Comparison of ENCODE assay signal across 1 cellular context in the genomic region with DNA sequence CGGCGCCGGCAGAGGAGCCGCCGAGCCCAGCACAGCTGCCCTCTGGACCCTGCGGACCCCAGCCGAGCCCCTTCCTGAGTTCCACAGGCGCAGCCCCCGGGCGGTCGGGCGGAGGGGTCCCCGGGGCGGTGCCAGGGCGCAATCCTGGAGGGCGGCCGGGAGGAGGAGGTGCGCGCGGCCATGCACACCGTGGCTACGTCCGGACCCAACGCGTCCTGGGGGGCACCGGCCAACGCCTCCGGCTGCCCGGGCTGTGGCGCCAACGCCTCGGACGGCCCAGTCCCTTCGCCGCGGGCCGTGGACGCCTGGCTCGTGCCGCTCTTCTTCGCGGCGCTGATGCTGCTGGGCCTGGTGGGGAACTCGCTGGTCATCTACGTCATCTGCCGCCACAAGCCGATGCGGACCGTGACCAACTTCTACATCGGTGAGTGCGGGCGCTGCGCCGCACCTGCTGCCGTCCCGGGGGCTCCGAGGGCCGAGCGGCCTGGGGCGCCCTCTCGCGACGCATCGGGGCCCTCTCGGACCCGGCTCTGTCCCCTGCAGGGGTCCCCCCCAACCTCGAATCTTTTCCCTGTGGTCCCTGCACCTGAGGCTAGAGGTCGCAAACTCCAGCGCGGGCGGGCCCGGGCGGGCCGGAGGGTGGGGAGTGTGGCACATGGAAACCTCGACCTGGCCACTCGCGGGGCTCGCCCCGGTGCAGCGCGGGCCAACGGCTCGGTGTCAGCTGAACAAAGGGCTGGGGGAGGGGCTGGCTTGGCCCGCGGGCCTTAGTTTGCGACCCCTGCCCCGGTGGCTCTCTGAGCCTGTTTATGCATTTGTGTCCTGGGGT.
TF ChIP-seq lines count a peak whose summit lies in the region.

A gene (plus strand): TSS at position 11 of the 829 bp plus-strand sequence. CDS start 170 bp downstream, at position 181.

TF ChIP-seq in GM23338, 12 proteins besides CTCF, POLR2A, EP300 and RAD21 (continued from another document):
- TF ChIP-seq, protein P1, sequence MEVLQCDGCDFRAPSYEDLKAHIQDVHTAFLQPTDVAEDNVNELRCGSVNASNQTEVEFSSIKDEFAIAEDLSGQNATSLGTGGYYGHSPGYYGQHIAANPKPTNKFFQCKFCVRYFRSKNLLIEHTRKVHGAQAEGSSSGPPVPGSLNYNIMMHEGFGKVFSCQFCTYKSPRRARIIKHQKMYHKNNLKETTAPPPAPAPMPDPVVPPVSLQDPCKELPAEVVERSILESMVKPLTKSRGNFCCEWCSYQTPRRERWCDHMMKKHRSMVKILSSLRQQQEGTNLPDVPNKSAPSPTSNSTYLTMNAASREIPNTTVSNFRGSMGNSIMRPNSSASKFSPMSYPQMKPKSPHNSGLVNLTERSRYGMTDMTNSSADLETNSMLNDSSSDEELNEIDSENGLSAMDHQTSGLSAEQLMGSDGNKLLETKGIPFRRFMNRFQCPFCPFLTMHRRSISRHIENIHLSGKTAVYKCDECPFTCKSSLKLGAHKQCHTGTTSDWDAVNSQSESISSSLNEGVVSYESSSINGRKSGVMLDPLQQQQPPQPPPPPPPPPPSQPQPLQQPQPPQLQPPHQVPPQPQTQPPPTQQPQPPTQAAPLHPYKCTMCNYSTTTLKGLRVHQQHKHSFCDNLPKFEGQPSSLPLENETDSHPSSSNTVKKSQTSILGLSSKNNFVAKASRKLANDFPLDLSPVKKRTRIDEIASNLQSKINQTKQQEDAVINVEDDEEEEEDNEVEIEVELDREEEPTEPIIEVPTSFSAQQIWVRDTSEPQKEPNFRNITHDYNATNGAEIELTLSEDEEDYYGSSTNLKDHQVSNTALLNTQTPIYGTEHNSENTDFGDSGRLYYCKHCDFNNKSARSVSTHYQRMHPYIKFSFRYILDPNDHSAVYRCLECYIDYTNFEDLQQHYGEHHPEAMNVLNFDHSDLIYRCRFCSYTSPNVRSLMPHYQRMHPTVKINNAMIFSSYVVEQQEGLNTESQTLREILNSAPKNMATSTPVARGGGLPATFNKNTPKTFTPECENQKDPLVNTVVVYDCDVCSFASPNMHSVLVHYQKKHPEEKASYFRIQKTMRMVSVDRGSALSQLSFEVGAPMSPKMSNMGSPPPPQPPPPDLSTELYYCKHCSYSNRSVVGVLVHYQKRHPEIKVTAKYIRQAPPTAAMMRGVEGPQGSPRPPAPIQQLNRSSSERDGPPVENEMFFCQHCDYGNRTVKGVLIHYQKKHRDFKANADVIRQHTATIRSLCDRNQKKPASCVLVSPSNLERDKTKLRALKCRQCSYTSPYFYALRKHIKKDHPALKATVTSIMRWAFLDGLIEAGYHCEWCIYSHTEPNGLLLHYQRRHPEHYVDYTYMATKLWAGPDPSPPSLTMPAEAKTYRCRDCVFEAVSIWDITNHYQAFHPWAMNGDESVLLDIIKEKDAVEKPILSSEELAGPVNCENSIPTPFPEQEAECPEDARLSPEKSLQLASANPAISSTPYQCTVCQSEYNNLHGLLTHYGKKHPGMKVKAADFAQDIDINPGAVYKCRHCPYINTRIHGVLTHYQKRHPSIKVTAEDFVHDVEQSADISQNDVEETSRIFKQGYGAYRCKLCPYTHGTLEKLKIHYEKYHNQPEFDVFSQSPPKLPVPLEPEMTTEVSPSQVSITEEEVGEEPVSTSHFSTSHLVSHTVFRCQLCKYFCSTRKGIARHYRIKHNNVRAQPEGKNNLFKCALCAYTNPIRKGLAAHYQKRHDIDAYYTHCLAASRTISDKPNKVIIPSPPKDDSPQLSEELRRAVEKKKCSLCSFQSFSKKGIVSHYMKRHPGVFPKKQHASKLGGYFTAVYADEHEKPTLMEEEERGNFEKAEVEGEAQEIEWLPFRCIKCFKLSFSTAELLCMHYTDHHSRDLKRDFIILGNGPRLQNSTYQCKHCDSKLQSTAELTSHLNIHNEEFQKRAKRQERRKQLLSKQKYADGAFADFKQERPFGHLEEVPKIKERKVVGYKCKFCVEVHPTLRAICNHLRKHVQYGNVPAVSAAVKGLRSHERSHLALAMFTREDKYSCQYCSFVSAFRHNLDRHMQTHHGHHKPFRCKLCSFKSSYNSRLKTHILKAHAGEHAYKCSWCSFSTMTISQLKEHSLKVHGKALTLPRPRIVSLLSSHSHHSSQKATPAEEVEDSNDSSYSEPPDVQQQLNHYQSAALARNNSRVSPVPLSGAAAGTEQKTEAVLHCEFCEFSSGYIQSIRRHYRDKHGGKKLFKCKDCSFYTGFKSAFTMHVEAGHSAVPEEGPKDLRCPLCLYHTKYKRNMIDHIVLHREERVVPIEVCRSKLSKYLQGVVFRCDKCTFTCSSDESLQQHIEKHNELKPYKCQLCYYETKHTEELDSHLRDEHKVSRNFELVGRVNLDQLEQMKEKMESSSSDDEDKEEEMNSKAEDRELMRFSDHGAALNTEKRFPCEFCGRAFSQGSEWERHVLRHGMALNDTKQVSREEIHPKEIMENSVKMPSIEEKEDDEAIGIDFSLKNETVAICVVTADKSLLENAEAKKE (CRISPR knock-in tag; IDR thresholded peaks at IDR 0.05): no peak
- TF ChIP-seq EZH2 (IDR thresholded peaks at IDR 0.05; ENCODE audit: low read depth, unreplicated experiment) (peak; percentile 12), CREB1 (CRISPR knock-in tag; IDR thresholded peaks at IDR 0.05; ENCODE audit: low read depth) (peak; percentile 68), ZNF331 (CRISPR knock-in tag; IDR thresholded peaks at IDR 0.05; ENCODE audit: low read depth) (no peak), JUNB (IDR thresholded peaks at IDR 0.05; ENCODE audit: unreplicated experiment) (no peak), POLR2AphosphoS5 (IDR thresholded peaks at IDR 0.05; ENCODE audit: low read depth) (peak; percentile 23; the same call in 1 of the 2 replicates), NANOG (IDR thresholded peaks at IDR 0.05; ENCODE audit: borderline replicate concordance) (no peak), STAT1 (IDR thresholded peaks at IDR 0.05; ENCODE audit: unreplicated experiment) (no peak), ZNF114 (CRISPR knock-in tag; IDR thresholded peaks at IDR 0.05) (no peak)
